In genomic region chr1:148743726-148744720, GRCh38 we compare ENCODE assay signal across 10 cellular contexts. TPM values are rescaled to one million over a fixed set of nuclear protein-coding genes. Genes with fewer than 3 reads are reported as not detected.
DNase-seq lines count a peak whose midpoint lies in the region; ATAC-seq and TF ChIP-seq lines count a peak whose summit lies in the region.
"Not testable (repeated sequence)": the region's sequence is repeated elsewhere in the genome, so short reads cannot be mapped to it uniquely, and the experiment has no call there.
"Had no signal": no experiment of that assay in that cellular context is flagged by ENCODE, and none has a peak within 500 bp of the region (broad histone marks: within the 10 kb centered on the region; RNA-seq: fewer than 3 reads in every experiment).

No MANE protein-coding gene starts in this region.

- H3K4me3 Mint-ChIP-seq in WTC11 = not testable (repeated sequence)

- H3K36me3 Mint-ChIP-seq in WTC11 = not testable (repeated sequence)

- POLR2A ChIA-PET in WTC11 (lab: Charles Lee) = not testable (repeated sequence)

- ATAC-seq in GM18861 (IDR thresholded peaks at IDR 0.05; ENCODE audit: unreplicated experiment) (peak; percentile 45), GM21390 (IDR thresholded peaks at IDR 0.05; ENCODE audit: unreplicated experiment) (peak; percentile 66), HG02642 (IDR thresholded peaks at IDR 0.05; ENCODE audit: poor library complexity, unreplicated experiment) (peak; percentile 65), HG03159 (IDR thresholded peaks at IDR 0.05; ENCODE audit: unreplicated experiment) (peak; percentile 46), WTC11 (peak; percentile 13; the same call in 1 of the 2 replicates), left ventricle myocardium superior (peak; percentile 76), omental fat pad (ENCODE audit: low FRiP score) (peak; percentile 45)

- H3K9me3 Mint-ChIP-seq in WTC11 = not testable (repeated sequence)

- H3K27me3 Mint-ChIP-seq in WTC11 (ENCODE audit: low read depth) = not testable (repeated sequence)

- not testable (repeated sequence) for TF ChIP-seq CTCF in WTC11 (IDR thresholded peaks at IDR 0.05); omental fat pad (IDR thresholded peaks at IDR 0.05)

- H3K4me1 Mint-ChIP-seq in WTC11 = not testable (repeated sequence)

- DNase-seq in WTC11 (ENCODE audit: low spot score); left ventricle myocardium superior; omental fat pad (ENCODE audit: low spot score): not testable (repeated sequence)

- not testable (repeated sequence) for H3K27ac Mint-ChIP-seq in WTC11

- intact Hi-C loops in left ventricle myocardium superior (cut with micrococcal nuclease) = not testable (repeated sequence)

- CTCF ChIA-PET in WTC11 (lab: Charles Lee) = not testable (repeated sequence)

RNA-seq across cellular contexts. Expression of gene NUDT4B, which starts 4.6 kb away (rescaled TPM):
- total RNA-seq in WTC11 (2021) = not detected in 3 replicates
- not detected for total RNA-seq in left ventricle myocardium superior
- 10 to 100 TPM; 25.1 to 45.4 (median 33.6) TPM for total RNA-seq in omental fat pad
- total RNA-seq: activated naive CD4-positive, alpha-beta T cell treated with anti-CD3 and anti-CD28 coated beads for 36 hours; left ventricle myocardium inferior; T-helper 1 cell treated with Interleukin-12 subunit alpha and Interleukin-12 subunit beta and Interleukin-4 antibody, amounts not matched to agents 30 ng/mL and 1 ng/mL, for 36 hours had no signal

Comparison
In these comparisons a context has a peak if more than half of its experiments do, and no peak if none do; other contexts are left out.
1. ATAC-seq: peak in every context shown above with its lines; median percentile 76 in left ventricle myocardium superior; 66 in GM21390; 65 in HG02642; 46 in HG03159; 45 in GM18861; 45 in omental fat pad; 13 in WTC11.
2. RNA of gene NUDT4B, which starts 4.6 kb away (total RNA-seq): 25.1 to 45.4 TPM in omental fat pad; not detected in WTC11 and not detected in left ventricle myocardium superior (single experiment); every median in the first group is over 10 times any median in the second.